ENCODE assay signal across 11 cellular contexts in the genomic region with DNA sequence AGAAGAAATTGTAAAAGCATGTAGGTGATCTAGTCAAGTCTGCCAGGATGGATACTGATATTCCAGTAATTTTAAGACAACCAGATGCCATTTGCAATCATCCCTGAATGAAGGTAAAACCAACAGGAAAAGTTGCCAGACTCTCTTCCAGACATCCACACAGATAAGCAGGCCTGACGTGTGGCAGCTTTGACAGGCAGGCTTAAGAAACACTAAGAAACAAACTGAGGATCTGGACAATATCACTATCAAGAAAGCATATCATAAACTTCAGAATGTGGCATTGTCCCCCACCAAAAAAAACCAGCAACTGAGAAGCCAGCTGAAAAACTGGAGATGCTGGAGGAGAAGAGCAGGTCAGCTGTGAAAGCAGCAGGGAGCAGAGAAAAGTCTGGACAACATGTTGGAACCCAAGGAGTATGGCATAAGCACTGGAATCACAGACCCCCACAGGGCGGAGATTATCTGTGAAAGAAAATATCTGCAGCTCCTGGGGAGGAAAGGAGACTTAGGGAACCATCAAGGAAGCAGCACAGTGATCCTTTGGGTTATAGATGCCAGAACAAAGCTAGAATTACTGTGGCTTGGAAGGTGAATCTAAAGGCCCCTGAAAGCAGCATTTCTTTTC.
DNase-seq lines count a peak whose midpoint lies in the region; ATAC-seq and TF ChIP-seq lines count a peak whose summit lies in the region.
"Had no signal": no experiment of that assay in that cellular context is flagged by ENCODE, and none has a peak within 500 bp of the region (broad histone marks: within the 10 kb centered on the region; RNA-seq: fewer than 3 reads in every experiment).

No MANE protein-coding gene starts in this region.

- H3K36me3 ChIP-seq in right atrium auricular region (no peaks in the 10 kb centered on the region), sigmoid colon (no peaks in the 10 kb centered on the region)
- H3K36me3 ChIP-seq: SJSA1 had no signal

- H3K4me3 ChIP-seq in right atrium auricular region (no peak overlapping the region), sigmoid colon (no peak overlapping the region)
- H3K4me3 ChIP-seq: SJSA1 had no signal

- TF ChIP-seq POLR2A in sigmoid colon (IDR thresholded peaks at IDR 0.05) (no peak), erythroblast (IDR thresholded peaks at IDR 0.05; ENCODE audit: low read length) (no peak)

- H3K4me1 ChIP-seq in right atrium auricular region, result no peaks in the 10 kb centered on the region
- peaks cover 0 to 32% (median 26%) of the 10 kb centered on the region in 4 donors for H3K4me1 ChIP-seq in sigmoid colon

- no peak for TF ChIP-seq EP300 in sigmoid colon (IDR thresholded peaks at IDR 0.05)

- intact Hi-C loops in sigmoid colon (cut with DNase I), result no loop called here

- peak; percentile 57 for ATAC-seq in SK-N-SH treated with all-trans-retinoic acid at 6 μM for 48 hours

- 90 to 97% methylated on average over 2 of the region's 2 CpGs for WGBS in sigmoid colon, 2 donors

- TF ChIP-seq CTCF in right atrium auricular region (IDR thresholded peaks at IDR 0.05), result no peak
- TF ChIP-seq CTCF in sigmoid colon (IDR thresholded peaks at IDR 0.05), result no peak

- DNase-seq in HT1080 (ENCODE audit: low read depth) (peak; percentile 4), right atrium auricular region (ENCODE audit: low spot score) (no peak), sigmoid colon (no peak), erythroblast (lab: John Stamatoyannopoulos, UW) (no peak), GDM1 (lab: John Stamatoyannopoulos, UW) (no peak)
- no peak for DNase-seq in activated CD4-positive, alpha-beta T cell treated with anti-CD3 and anti-CD28 coated beads, Interleukin-2, amount 50 U/mL, for 1 hour
- DNase-seq: NCI-H187 treated with DMSO at 0.1 percent for 48 hours, retina, T1000 had no signal

- H3K27ac ChIP-seq in right atrium auricular region (peak overlapping the region; percentile 35 to 49), sigmoid colon (peak overlapping the region in 3 of 4 donors; percentile 48 to 54 (median 52))
- H3K27ac ChIP-seq: SJSA1 had no signal

- no peaks in the 10 kb centered on the region for H3K9me3 ChIP-seq in right atrium auricular region
- H3K9me3 ChIP-seq in sigmoid colon, result no peaks in the 10 kb centered on the region
- H3K9me3 ChIP-seq: SJSA1 had no signal

- H3K27me3 ChIP-seq in right atrium auricular region (no peaks in the 10 kb centered on the region), sigmoid colon (no peaks in the 10 kb centered on the region)
- H3K27me3 ChIP-seq: SJSA1 had no signal

TF ChIP-seq in SK-N-SH treated with all-trans-retinoic acid at 6 μM for 48 hours, 23 proteins besides CTCF, POLR2A, EP300 and RAD21:
- no peak for TF ChIP-seq ZC3H10 (CRISPR knock-in tag; IDR thresholded peaks at IDR 0.05)
- no peak for TF ChIP-seq ZNF8 (CRISPR knock-in tag; IDR thresholded peaks at IDR 0.05)
- TF ChIP-seq PPARA (CRISPR knock-in tag; IDR thresholded peaks at IDR 0.05; ENCODE audit: borderline replicate concordance), result no peak
- no peak for TF ChIP-seq ISL1 (CRISPR knock-in tag; IDR thresholded peaks at IDR 0.05)
- TF ChIP-seq CSDC2 (CRISPR knock-in tag; IDR thresholded peaks at IDR 0.05), result no peak
- TF ChIP-seq SNAI2 (CRISPR knock-in tag; IDR thresholded peaks at IDR 0.05), result no peak
- no peak for TF ChIP-seq GLIS3 (CRISPR knock-in tag; IDR thresholded peaks at IDR 0.05)
- no peak for TF ChIP-seq ARNTL (CRISPR knock-in tag; IDR thresholded peaks at IDR 0.05; ENCODE audit: borderline replicate concordance, low read depth)
